ENCODE assay signal across 10 cellular contexts in genomic region chr5:132485641-132486317, GRCh38. TPM values are rescaled to one million over a fixed set of nuclear protein-coding genes. Genes with fewer than 3 reads are reported as not detected.
A peak's percentile ranks its signal among the peaks of the same experiment; 100 is the strongest.
DNase-seq lines count a peak whose midpoint lies in the region; ATAC-seq and TF ChIP-seq lines count a peak whose summit lies in the region.
"Had no signal": no experiment of that assay in that cellular context is flagged by ENCODE, and none has a peak within 500 bp of the region (broad histone marks: within the 10 kb centered on the region; RNA-seq: fewer than 3 reads in every experiment).

No MANE protein-coding gene starts in this region.

- peaks cover 45 to 58% of the 10 kb centered on the region in 2 donors for H3K36me3 Mint-ChIP-seq in activated T-cell treated with anti-CD3 and anti-CD28 coated beads, Interleukin-2, amount 50 U/mL, for 72 hours (ENCODE audit: insufficient read depth in 2 of 2)
- peaks cover 55 to 79% (median 64%) of the 10 kb centered on the region in 3 donors for H3K36me3 Mint-ChIP-seq in immature natural killer cell

- no peak for TF ChIP-seq POLR2A in suprapubic skin (IDR thresholded peaks at IDR 0.05)

- peaks cover 75% of the 10 kb centered on the region for H3K4me1 Mint-ChIP-seq in activated T-cell treated with anti-CD3 and anti-CD28 coated beads, Interleukin-2, amount 50 U/mL, for 72 hours (ENCODE audit: low read depth)
- peaks cover 75 to 77% of the 10 kb centered on the region in 2 donors for H3K4me1 Mint-ChIP-seq in immature natural killer cell

- H3K27me3 ChIP-seq in suprapubic skin = no peaks in the 10 kb centered on the region

- H3K4me3 ChIP-seq in suprapubic skin = no peak overlapping the region

- peak overlapping the region; percentile 94 to 95 for H3K4me3 Mint-ChIP-seq in activated T-cell treated with anti-CD3 and anti-CD28 coated beads, Interleukin-2, amount 50 U/mL, for 72 hours
- peak overlapping the region; percentile 95 to 98 (median 97) for H3K4me3 Mint-ChIP-seq in immature natural killer cell

- no peak for ATAC-seq in activated T-cell treated with anti-CD3 and anti-CD28 coated beads, Interleukin-2, amount 50 U/mL, for 72 hours (replicated peaks in 1 of 2)
- ATAC-seq in HG03520 (IDR thresholded peaks at IDR 0.05; ENCODE audit: unreplicated experiment) = no peak

- TF ChIP-seq CTCF in suprapubic skin (IDR thresholded peaks at IDR 0.05) = no peak

- no peak overlapping the region for H3K27ac ChIP-seq in suprapubic skin

- in situ Hi-C loops in G401 (cut with HindIII; ENCODE audit: low sequenced_read_pairs) = no loop called here

- no peak for TF ChIP-seq EP300 in suprapubic skin (IDR thresholded peaks at IDR 0.05)

- 73% methylated on average over 5 of the region's 6 CpGs for WGBS in suprapubic skin

- peak; percentile 21 for DNase-seq in activated T-cell treated with anti-CD3 and anti-CD28 coated beads, Interleukin-2, amount 50 U/mL, for 1 hour
- DNase-seq in activated T-cell treated with anti-CD3 and anti-CD28 coated beads for 4 hours (no peak), immature natural killer cell (peak in 2 of 3 donors; percentile 37 to 38), suprapubic skin (ENCODE audit: low spot score in 2 of 2) (peak; percentile 48 to 60), G401 (ENCODE audit: low spot score) (no peak), NCI-H2171 (lab: John Stamatoyannopoulos, UW) (no peak)
- no peak for DNase-seq in activated T-cell treated with anti-CD3 and anti-CD28 coated beads, Interleukin-2, amount 50 U/mL, for 72 hours
- DNase-seq: NCI-H1105 treated with DMSO at 0.1 percent for 48 hours, NCI-H774 had no signal

- no peaks in the 10 kb centered on the region for H3K9me3 Mint-ChIP-seq in activated T-cell treated with anti-CD3 and anti-CD28 coated beads, Interleukin-2, amount 50 U/mL, for 72 hours
- peaks cover 0 to 3% (median 0%) of the 10 kb centered on the region in 6 donors for H3K9me3 Mint-ChIP-seq in immature natural killer cell

- no peaks in the 10 kb centered on the region for H3K27me3 Mint-ChIP-seq in activated T-cell treated with anti-CD3 and anti-CD28 coated beads, Interleukin-2, amount 50 U/mL, for 72 hours (ENCODE audit: low read depth)
- peaks cover 62 to 94% (median 85%) of the 10 kb centered on the region in 3 donors for H3K27me3 Mint-ChIP-seq in immature natural killer cell (ENCODE audit: low read depth in 3 of 3)

- H3K27ac Mint-ChIP-seq in activated T-cell treated with anti-CD3 and anti-CD28 coated beads, Interleukin-2, amount 50 U/mL, for 72 hours = peak overlapping the region; percentile 94
- peak overlapping the region; percentile 94 to 99 (median 96) for H3K27ac Mint-ChIP-seq in immature natural killer cell

- peaks cover 59% of the 10 kb centered on the region for H3K36me3 ChIP-seq in suprapubic skin

- H3K9me3 ChIP-seq in suprapubic skin = no peaks in the 10 kb centered on the region

- H3K4me1 ChIP-seq in suprapubic skin = peaks cover 30% of the 10 kb centered on the region

RNA-seq across cellular contexts. Expression of gene IRF1, which starts 4.8 kb away (rescaled TPM):
- 100 to 1,000 TPM; 212 to 226 TPM for total RNA-seq in activated T-cell treated with anti-CD3 and anti-CD28 coated beads, Interleukin-2, amount 50 U/mL, for 72 hours
- 100 to 1,000 TPM; 349 to 460 (median 371) TPM for polyA plus RNA-seq in immature natural killer cell
- total RNA-seq in suprapubic skin = 10 to 100 TPM; 17.5 to 24.1 (median 20.1) TPM
- 9.2 and 13.4 TPM in 2 replicates for total RNA-seq in G401 (2014; rRNA removed; shearing (Covaris generic))

RNA-seq across cellular contexts. Expression of gene IL5, which starts 57.5 kb away (rescaled TPM):
- 1 to 10 TPM; 1.3 to 2.1 TPM for total RNA-seq in activated T-cell treated with anti-CD3 and anti-CD28 coated beads, Interleukin-2, amount 50 U/mL, for 72 hours
- not detected for polyA plus RNA-seq in immature natural killer cell
- total RNA-seq in suprapubic skin = not detected
- not detected in 2 replicates for total RNA-seq in G401 (2014; rRNA removed; shearing (Covaris generic))

Comparison
In these comparisons a context has a peak if more than half of its experiments do, and no peak if none do; other contexts are left out.
1. DNase-seq: peak in activated T-cell treated with anti-CD3 and anti-CD28 coated beads, Interleukin-2, amount 50 U/mL, for 1 hour (single experiment), immature natural killer cell (2 of 3) and suprapubic skin (2 of 2); none in activated T-cell treated with anti-CD3 and anti-CD28 coated beads for 4 hours (single experiment), activated T-cell treated with anti-CD3 and anti-CD28 coated beads, Interleukin-2, amount 50 U/mL, for 72 hours (0 of 2), G401 (single experiment) and NCI-H2171 (single experiment).
2. RNA of gene IRF1, which starts 4.8 kb away (total RNA-seq): 212 to 226 TPM in activated T-cell treated with anti-CD3 and anti-CD28 coated beads, Interleukin-2, amount 50 U/mL, for 72 hours; 17.5 to 24.1 TPM in suprapubic skin and 9.2 to 13.4 TPM in G401; every median in the first group is over 4 times any median in the second.